Comparison of ENCODE assay signal across 14 cellular contexts in the genomic region with DNA sequence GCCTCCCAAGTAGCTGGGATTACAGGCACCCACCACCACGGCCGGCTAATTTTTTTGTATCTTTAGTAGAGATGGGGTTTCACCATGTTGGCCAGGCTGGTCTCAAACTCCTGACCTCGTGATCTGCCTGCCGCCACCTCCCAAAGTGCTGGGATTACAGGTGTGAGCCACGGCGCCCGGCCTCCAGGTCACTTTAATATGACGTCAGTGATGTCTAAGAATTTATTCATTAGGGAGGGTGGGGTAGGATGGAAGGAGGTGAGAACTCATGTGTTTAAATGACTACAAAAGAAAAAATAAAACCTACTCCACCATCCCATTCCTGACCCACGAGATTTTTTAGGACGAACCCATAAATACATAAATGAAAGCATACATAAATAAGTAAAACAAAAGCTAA. TPM values are rescaled to one million over a fixed set of nuclear protein-coding genes. Genes with fewer than 3 reads are reported as not detected.
"Had no signal": no experiment of that assay in that cellular context is flagged by ENCODE, and none has a peak within 500 bp of the region (broad histone marks: within the 10 kb centered on the region; RNA-seq: fewer than 3 reads in every experiment).

No MANE protein-coding gene starts in this region.

RNA-seq across cellular contexts. Expression of a gene that starts 2.7 kb away (rescaled TPM):
- total RNA-seq: kidney epithelial cell; left cardiac atrium; left ventricle myocardium inferior; left ventricle myocardium superior; lower leg skin; lung; mammary epithelial cell; mesothelial cell of epicardium; mononuclear cell; mucosa of gallbladder; myocyte; naive thymus-derived CD4-positive, alpha-beta T cell had no signal
- polyA plus RNA-seq: immature natural killer cell; liver; mammary epithelial cell; naive thymus-derived CD4-positive, alpha-beta T cell had no signal
